In the genomic region with DNA sequence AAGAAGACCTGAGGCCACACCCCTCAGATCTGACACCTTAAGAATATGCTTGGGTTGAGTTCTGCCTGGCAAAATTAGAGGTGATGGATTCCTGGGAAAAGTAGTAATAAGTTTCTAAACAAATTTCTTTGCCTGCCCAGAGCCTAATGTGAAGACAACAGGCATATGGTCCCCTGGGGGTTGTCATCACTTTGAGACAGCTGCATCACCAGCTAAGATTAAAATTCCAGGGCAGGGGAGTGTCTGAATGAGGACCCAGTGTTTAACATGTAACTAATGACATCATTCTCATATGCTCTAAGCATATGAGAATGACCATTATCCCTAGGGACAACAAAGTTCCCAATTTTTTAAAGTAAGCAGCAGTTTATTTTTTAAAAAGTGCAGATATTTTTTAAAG, we compare ENCODE assay signal across 29 cellular contexts.
"Had no signal": no experiment of that assay in that cellular context is flagged by ENCODE, and none has a peak within 500 bp of the region (broad histone marks: within the 10 kb centered on the region; RNA-seq: fewer than 3 reads in every experiment).

No MANE protein-coding gene starts in this region.

- H3K27me3 ChIP-seq: adrenal gland, body of pancreas, brain microvascular endothelial cell, breast epithelium had no signal

- H3K4me1 ChIP-seq: adrenal gland, body of pancreas, breast epithelium had no signal

- H3K9me3 ChIP-seq: adrenal gland, body of pancreas, breast epithelium had no signal

- H3K36me3 ChIP-seq: adrenal gland, brain microvascular endothelial cell, breast epithelium had no signal

- DNase-seq: activated B cell treated with CpG ODN at 0.5 μM for 24 hours; activated CD4-positive, alpha-beta memory T cell treated with anti-CD3 and anti-CD28 coated beads for 36 hours; activated CD4-positive, alpha-beta T cell treated with anti-CD3 and anti-CD28 coated beads for 4 hours; activated CD4-positive, alpha-beta T cell treated with anti-CD3 and anti-CD28 coated beads, Interleukin-2, amount 10 ng/mL, durations not matched to agents 24 days and 14 days; activated CD4-positive, alpha-beta T cell treated with anti-CD3 and anti-CD28 coated beads, Interleukin-2, amount 50 U/mL, for 1 hour; activated CD4-positive, alpha-beta T cell treated with anti-CD3 and anti-CD28 coated beads, Interleukin-2, amount 50 U/mL, for 4 hours; activated CD4-positive, CD25-positive, alpha-beta regulatory T cell treated with anti-CD3 and anti-CD28 coated beads, Interleukin-2, amount 50 U/mL, for 72 hours; activated CD8-positive, alpha-beta memory T cell treated with anti-CD3 and anti-CD28 coated beads, Interleukin-2, amount 50 U/mL, for 4 hours; activated CD8-positive, alpha-beta T cell treated with anti-CD3 and anti-CD28 coated beads for 36 hours; activated effector memory CD4-positive, alpha-beta T cell treated with anti-CD3 and anti-CD28 coated beads, Interleukin-2, amount 50 U/mL, for 16 hours; activated gamma-delta T cell treated with Interleukin-2 at 50 U/mL for 16 hours; activated naive CD4-positive, alpha-beta T cell; activated naive CD4-positive, alpha-beta T cell treated with anti-CD3 and anti-CD28 coated beads for 36 hours; activated naive CD4-positive, alpha-beta T cell treated with anti-CD3 and anti-CD28 coated beads, Interleukin-2, amount 50 U/mL, for 16 hours; activated naive CD8-positive, alpha-beta T cell treated with anti-CD3 and anti-CD28 coated beads for 36 hours; activated T-cell treated with anti-CD3 and anti-CD28 coated beads for 4 hours; activated T-cell treated with anti-CD3 and anti-CD28 coated beads, Interleukin-2, amount 50 U/mL, for 1 hour; activated T-cell treated with anti-CD3 and anti-CD28 coated beads, Interleukin-2, amount 50 U/mL, for 4 hours; activated T-cell treated with anti-CD3 and anti-CD28 coated beads, Interleukin-2, amount 50 U/mL, for 72 hours; adrenal gland; amniotic stem cell; aorta; body of pancreas; brain microvascular endothelial cell; central memory CD4-positive, alpha-beta T cell; T-helper 2 cell; T-helper 9 cell had no signal

- H3K27ac ChIP-seq: adrenal gland, body of pancreas, brain microvascular endothelial cell, breast epithelium, VCaP had no signal

- H3K4me3 ChIP-seq: adrenal gland, body of pancreas, breast epithelium had no signal
